In the genomic region with DNA sequence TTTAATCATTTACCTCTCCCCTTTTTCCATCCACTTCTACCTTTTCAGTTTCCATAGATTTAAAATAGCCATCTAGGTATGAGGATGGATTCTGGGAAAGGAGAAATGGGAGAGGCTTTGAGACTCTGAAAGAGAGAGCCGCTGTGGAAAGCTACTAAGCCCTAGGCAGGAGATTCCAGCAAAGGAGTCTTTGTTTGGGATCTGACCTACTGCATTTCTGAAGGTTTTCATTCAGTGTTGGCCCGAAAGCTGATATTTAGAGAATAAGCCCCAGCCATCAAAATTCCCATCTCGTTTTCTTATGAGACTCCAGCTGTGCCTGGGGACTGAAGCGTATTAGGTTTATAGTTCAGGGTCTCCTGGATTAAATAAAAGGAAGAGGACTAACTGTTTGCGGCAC, we compare ENCODE assay signal across 21 cellular contexts. TPM values are rescaled to one million over a fixed set of nuclear protein-coding genes. Genes with fewer than 3 reads are reported as not detected.
"Had no signal": no experiment of that assay in that cellular context is flagged by ENCODE, and none has a peak within 500 bp of the region (broad histone marks: within the 10 kb centered on the region; RNA-seq: fewer than 3 reads in every experiment).

No MANE protein-coding gene starts in this region.

- DNase-seq: cortex of kidney; dorsolateral prefrontal cortex; effector CD8-positive, alpha-beta T cell; immature natural killer cell; left cardiac atrium; left ventricle myocardium inferior; mesendoderm; naive thymus-derived CD4-positive, alpha-beta T cell; nephron progenitor cell; ovary; right cardiac atrium; small intestine; stimulated activated CD4-positive, alpha-beta T cell treated with anti-CD3 and anti-CD28 coated beads, Interleukin-12 subunit alpha, Interleukin-12 subunit beta, amount 100 ng/mL, for 4 hours; stimulated activated naive CD4-positive, alpha-beta T cell; trophoblast cell had no signal

- H3K4me3 Mint-ChIP-seq: immature natural killer cell; naive thymus-derived CD4-positive, alpha-beta T cell; nephron progenitor cell had no signal

- H3K9me3 ChIP-seq: esophagus muscularis mucosa, gastroesophageal sphincter, left ventricle myocardium inferior, ovary had no signal

- H3K9me3 Mint-ChIP-seq: immature natural killer cell, nephron progenitor cell had no signal

- H3K4me1 ChIP-seq: esophagus muscularis mucosa, gastroesophageal sphincter, left ventricle myocardium inferior had no signal

- ATAC-seq: gastroesophageal sphincter; left cardiac atrium; naive thymus-derived CD4-positive, alpha-beta T cell; right cardiac atrium had no signal

- H3K27ac Mint-ChIP-seq: immature natural killer cell; naive thymus-derived CD4-positive, alpha-beta T cell; nephron progenitor cell; progenitor cell of endocrine pancreas had no signal

- H3K27me3 ChIP-seq: dorsolateral prefrontal cortex, esophagus muscularis mucosa, gastroesophageal sphincter, ovary had no signal

- H3K36me3 Mint-ChIP-seq: immature natural killer cell had no signal

- H3K4me3 ChIP-seq: dorsolateral prefrontal cortex, esophagus muscularis mucosa, gastroesophageal sphincter, left ventricle myocardium inferior, lung, ovary had no signal

- H3K36me3 ChIP-seq: esophagus muscularis mucosa, gastroesophageal sphincter, left ventricle myocardium inferior, ovary had no signal

- H3K27me3 Mint-ChIP-seq: progenitor cell of endocrine pancreas had no signal

- FAIRE-seq: keratinocyte, small intestine had no signal

- H3K27ac ChIP-seq: epithelial cell of prostate, esophagus muscularis mucosa, gastroesophageal sphincter, left ventricle myocardium inferior, ovary had no signal

RNA-seq across cellular contexts. Expression of gene LIPH, which starts 19.5 kb away (rescaled TPM):
- total RNA-seq: naive thymus-derived CD4-positive, alpha-beta T cell had no signal
- polyA plus RNA-seq: naive thymus-derived CD4-positive, alpha-beta T cell had no signal
